Comparison of ENCODE assay signal across 1 cellular context in the genomic region with DNA sequence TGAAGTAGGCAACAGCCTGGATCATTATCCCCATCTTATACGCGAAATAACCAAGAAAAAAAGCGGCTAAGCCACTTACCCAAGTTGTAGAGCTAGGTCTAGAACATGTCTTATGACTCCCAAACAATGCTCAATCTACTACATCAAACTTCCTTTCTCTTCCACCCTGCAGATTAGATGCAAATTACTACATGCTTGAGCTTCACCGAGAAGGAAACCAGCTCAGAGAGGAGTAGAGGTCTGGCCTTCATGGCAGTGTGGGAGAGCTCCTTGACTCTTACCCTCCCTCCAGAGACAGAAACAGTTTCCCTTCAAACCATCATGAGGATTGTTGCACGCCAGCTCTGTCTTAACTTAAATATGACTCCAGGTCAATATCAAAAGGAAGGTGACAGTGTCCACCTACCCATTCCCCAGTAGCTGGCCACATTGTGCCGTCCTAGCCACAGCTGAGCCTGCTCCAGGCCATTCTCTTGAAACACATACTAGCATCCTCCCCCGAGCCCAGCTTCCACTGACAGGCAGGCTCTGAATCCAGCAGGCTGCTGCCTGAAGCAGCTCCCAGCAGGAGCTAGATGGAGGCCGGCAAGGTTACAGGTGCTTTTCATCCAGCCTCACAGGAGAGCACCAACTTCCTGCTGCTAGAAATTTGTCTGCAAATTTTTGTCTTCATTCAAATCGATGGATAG.
TF ChIP-seq lines count a peak whose summit lies in the region.

No MANE protein-coding gene starts in this region.

TF ChIP-seq in GM23338, 12 proteins besides CTCF, POLR2A, EP300 and RAD21 (continued from another document):
- TF ChIP-seq, protein P1, sequence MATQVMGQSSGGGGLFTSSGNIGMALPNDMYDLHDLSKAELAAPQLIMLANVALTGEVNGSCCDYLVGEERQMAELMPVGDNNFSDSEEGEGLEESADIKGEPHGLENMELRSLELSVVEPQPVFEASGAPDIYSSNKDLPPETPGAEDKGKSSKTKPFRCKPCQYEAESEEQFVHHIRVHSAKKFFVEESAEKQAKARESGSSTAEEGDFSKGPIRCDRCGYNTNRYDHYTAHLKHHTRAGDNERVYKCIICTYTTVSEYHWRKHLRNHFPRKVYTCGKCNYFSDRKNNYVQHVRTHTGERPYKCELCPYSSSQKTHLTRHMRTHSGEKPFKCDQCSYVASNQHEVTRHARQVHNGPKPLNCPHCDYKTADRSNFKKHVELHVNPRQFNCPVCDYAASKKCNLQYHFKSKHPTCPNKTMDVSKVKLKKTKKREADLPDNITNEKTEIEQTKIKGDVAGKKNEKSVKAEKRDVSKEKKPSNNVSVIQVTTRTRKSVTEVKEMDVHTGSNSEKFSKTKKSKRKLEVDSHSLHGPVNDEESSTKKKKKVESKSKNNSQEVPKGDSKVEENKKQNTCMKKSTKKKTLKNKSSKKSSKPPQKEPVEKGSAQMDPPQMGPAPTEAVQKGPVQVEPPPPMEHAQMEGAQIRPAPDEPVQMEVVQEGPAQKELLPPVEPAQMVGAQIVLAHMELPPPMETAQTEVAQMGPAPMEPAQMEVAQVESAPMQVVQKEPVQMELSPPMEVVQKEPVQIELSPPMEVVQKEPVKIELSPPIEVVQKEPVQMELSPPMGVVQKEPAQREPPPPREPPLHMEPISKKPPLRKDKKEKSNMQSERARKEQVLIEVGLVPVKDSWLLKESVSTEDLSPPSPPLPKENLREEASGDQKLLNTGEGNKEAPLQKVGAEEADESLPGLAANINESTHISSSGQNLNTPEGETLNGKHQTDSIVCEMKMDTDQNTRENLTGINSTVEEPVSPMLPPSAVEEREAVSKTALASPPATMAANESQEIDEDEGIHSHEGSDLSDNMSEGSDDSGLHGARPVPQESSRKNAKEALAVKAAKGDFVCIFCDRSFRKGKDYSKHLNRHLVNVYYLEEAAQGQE (IDR thresholded peaks at IDR 0.05; ENCODE audit: unreplicated experiment), result no peak
- TF ChIP-seq POLR2AphosphoS5 (IDR thresholded peaks at IDR 0.05; ENCODE audit: low read depth) (no peak), STAT1 (IDR thresholded peaks at IDR 0.05; ENCODE audit: unreplicated experiment) (no peak)
- TF ChIP-seq, protein P2, sequence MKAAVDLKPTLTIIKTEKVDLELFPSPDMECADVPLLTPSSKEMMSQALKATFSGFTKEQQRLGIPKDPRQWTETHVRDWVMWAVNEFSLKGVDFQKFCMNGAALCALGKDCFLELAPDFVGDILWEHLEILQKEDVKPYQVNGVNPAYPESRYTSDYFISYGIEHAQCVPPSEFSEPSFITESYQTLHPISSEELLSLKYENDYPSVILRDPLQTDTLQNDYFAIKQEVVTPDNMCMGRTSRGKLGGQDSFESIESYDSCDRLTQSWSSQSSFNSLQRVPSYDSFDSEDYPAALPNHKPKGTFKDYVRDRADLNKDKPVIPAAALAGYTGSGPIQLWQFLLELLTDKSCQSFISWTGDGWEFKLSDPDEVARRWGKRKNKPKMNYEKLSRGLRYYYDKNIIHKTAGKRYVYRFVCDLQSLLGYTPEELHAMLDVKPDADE (IDR thresholded peaks at IDR 0.05), result no peak
